ENCODE assay signal across 11 cellular contexts in the genomic region with DNA sequence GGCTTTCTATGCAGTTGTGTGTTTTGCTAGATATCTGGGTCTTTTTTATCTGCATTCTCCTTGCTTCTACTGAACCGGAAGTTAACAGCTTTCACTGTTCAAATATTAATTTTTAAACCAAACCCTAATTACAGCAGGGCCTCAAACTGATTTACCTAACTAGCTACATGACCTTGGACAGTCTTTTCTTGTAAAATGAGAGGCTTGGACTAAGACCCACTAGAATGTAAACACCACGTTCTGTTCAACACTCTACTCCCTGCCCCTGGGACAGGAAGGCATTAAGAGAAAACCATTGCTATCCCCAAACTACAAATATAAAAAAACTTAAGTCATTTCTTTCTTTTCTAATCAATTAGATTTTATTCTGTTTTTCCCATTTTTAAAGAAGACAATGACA. TPM values are rescaled to one million over a fixed set of nuclear protein-coding genes. Genes with fewer than 3 reads are reported as not detected.
DNase-seq lines count a peak whose midpoint lies in the region; ATAC-seq and TF ChIP-seq lines count a peak whose summit lies in the region.
"Had no signal": no experiment of that assay in that cellular context is flagged by ENCODE, and none has a peak within 500 bp of the region (broad histone marks: within the 10 kb centered on the region; RNA-seq: fewer than 3 reads in every experiment).

No MANE protein-coding gene starts in this region.

- no peak for DNase-seq in activated naive CD4-positive, alpha-beta T cell treated with anti-CD3 and anti-CD28 coated beads for 36 hours
- no peak for DNase-seq in activated naive CD4-positive, alpha-beta T cell treated with anti-CD3 and anti-CD28 coated beads, Interleukin-2, amount 50 U/mL, for 16 hours
- no peak for DNase-seq in PC-3
- no peak for DNase-seq in stomach
- DNase-seq in DMS53 (lab: John Stamatoyannopoulos, UW) = no peak
- DNase-seq in hypothalamus (lab: John Stamatoyannopoulos, UW) = no peak
- DNase-seq: brain microvascular endothelial cell had no signal

- H3K36me3 ChIP-seq in PC-3 (ENCODE audit: low read depth, low read length) (no peaks in the 10 kb centered on the region), gastroesophageal sphincter (no peaks in the 10 kb centered on the region), stomach (no peaks in the 10 kb centered on the region)
- H3K36me3 ChIP-seq: brain microvascular endothelial cell had no signal

- peak overlapping the region; percentile 86 for H3K4me2 ChIP-seq in PC-3 (ENCODE audit: low read length)

- peaks cover 21% of the 10 kb centered on the region for H3K36me3 Mint-ChIP-seq in activated naive CD4-positive, alpha-beta T cell treated with anti-CD3 and anti-CD28 coated beads for 36 hours (ENCODE audit: low read depth)

- H3K27me3 ChIP-seq in PC-3 (ENCODE audit: low read length) (no peaks in the 10 kb centered on the region), gastroesophageal sphincter (no peaks in the 10 kb centered on the region), stomach (no peaks in the 10 kb centered on the region)
- H3K27me3 ChIP-seq: brain microvascular endothelial cell, SJSA1 had no signal

- H4K20me1 ChIP-seq in PC-3 (ENCODE audit: low read length) = peaks cover 36% of the 10 kb centered on the region

- BruUV-seq in PC-3 (replicated peaks; lab: Mats Ljungman, UMichigan) = no TSS peak

- TF ChIP-seq EP300 in gastroesophageal sphincter (IDR thresholded peaks at IDR 0.05) (no peak), stomach (IDR thresholded peaks at IDR 0.05) (no peak)

- TF ChIP-seq POLR2A in gastroesophageal sphincter (IDR thresholded peaks at IDR 0.05) (no peak), stomach (IDR thresholded peaks at IDR 0.05) (no peak)

- intact Hi-C loops in activated naive CD4-positive, alpha-beta T cell treated with anti-CD3 and anti-CD28 coated beads for 36 hours (cut with micrococcal nuclease) = loop anchor here (1.0 to 10.0 kb wide), 3 partner anchors 11 to 927 kb away; no protein-coding TSS in a partner anchor
- intact Hi-C loops in PC-3 (cut with micrococcal nuclease) (loop anchor here (10.0 kb wide), 1 partner anchor 1433 kb away; a partner anchor contains a TSS), stomach (cut with DNase I; ENCODE audit: low total_unique reads) (no loop called here)

- H3K4me3 ChIP-seq in PC-3 (ENCODE audit: low read length) (peak overlapping the region; percentile 95; the same call in 1 of the 2 replicates), gastroesophageal sphincter (peak overlapping the region in 1 of 2 donors; percentile 94), stomach (peak overlapping the region in 3 of 4 donors; percentile 13 to 80 (median 75))
- H3K4me3 ChIP-seq: SJSA1 had no signal

- no peak overlapping the region for H3K27ac Mint-ChIP-seq in activated naive CD4-positive, alpha-beta T cell treated with anti-CD3 and anti-CD28 coated beads for 36 hours

- CTCF ChIA-PET in activated naive CD4-positive, alpha-beta T cell treated with anti-CD3 and anti-CD28 coated beads for 36 hours (lab: Charles Lee) = interaction anchor here (1.6 kb wide), 1 partner anchor 11 kb away, joined by 4 read pairs; no protein-coding TSS in a partner anchor
- CTCF ChIA-PET in PC-3 (lab: Charles Lee) = no interaction called here

- H3K9ac ChIP-seq in PC-3 (ENCODE audit: low read length) = no peak overlapping the region

- H3K9me3 Mint-ChIP-seq in activated naive CD4-positive, alpha-beta T cell treated with anti-CD3 and anti-CD28 coated beads for 36 hours = no peaks in the 10 kb centered on the region

- H3K9me3 ChIP-seq in PC-3 (ENCODE audit: low read length) = no peaks in the 10 kb centered on the region
- no peaks in the 10 kb centered on the region for H3K9me3 ChIP-seq in gastroesophageal sphincter
- no peaks in the 10 kb centered on the region for H3K9me3 ChIP-seq in stomach

- H3K27ac ChIP-seq in PC-3 (ENCODE audit: low read length) (no peak overlapping the region), gastroesophageal sphincter (peak overlapping the region; percentile 16 to 98 (median 66)), stomach (peak overlapping the region in 4 of 5 donors; percentile 31 to 98 (median 95))
- H3K27ac ChIP-seq: brain microvascular endothelial cell, C4-2B, SJSA1 had no signal

- peak overlapping the region; percentile 43 for H3K4me3 Mint-ChIP-seq in activated naive CD4-positive, alpha-beta T cell treated with anti-CD3 and anti-CD28 coated beads for 36 hours

- H3K4me1 ChIP-seq in PC-3 (ENCODE audit: insufficient read depth, low read length) = peaks cover 26% of the 10 kb centered on the region
- peaks cover 4 to 86% (median 26%) of the 10 kb centered on the region in 3 donors for H3K4me1 ChIP-seq in gastroesophageal sphincter
- H3K4me1 ChIP-seq in stomach = peaks cover 28 to 85% (median 58%) of the 10 kb centered on the region in 4 donors

- no peaks in the 10 kb centered on the region for H3K27me3 Mint-ChIP-seq in activated naive CD4-positive, alpha-beta T cell treated with anti-CD3 and anti-CD28 coated beads for 36 hours (ENCODE audit: low read depth)

- peaks cover 52% of the 10 kb centered on the region for H3K4me1 Mint-ChIP-seq in activated naive CD4-positive, alpha-beta T cell treated with anti-CD3 and anti-CD28 coated beads for 36 hours (ENCODE audit: low read depth)

- POLR2A ChIA-PET in PC-3 (lab: Charles Lee; ENCODE audit: unreplicated experiment) = no interaction called here

- WGBS in gastroesophageal sphincter (ENCODE audit: low coverage in 1 of 2), 2 donors = 2 to 6% methylated on average over 2 of the region's 2 CpGs
- 7 to 13% (median 11%) methylated on average over 2 of the region's 2 CpGs for WGBS in stomach, 5 donors

- TF ChIP-seq CTCF in PC-3 (conservative IDR thresholded peaks at IDR 0.05; ENCODE audit: low read depth, low read length) (no peak), gastroesophageal sphincter (IDR thresholded peaks at IDR 0.05) (no peak), stomach (IDR thresholded peaks at IDR 0.05) (no peak)

- H3K79me2 ChIP-seq in PC-3 (ENCODE audit: low read length) = peaks cover 97% of the 10 kb centered on the region

- H3K9me2 ChIP-seq in PC-3 (replicated peaks; ENCODE audit: low read length) = no peaks in the 10 kb centered on the region

- no peak for ATAC-seq in PC-3
- no peak for ATAC-seq in gastroesophageal sphincter
- no peak for ATAC-seq in HG03469 (IDR thresholded peaks at IDR 0.05; ENCODE audit: unreplicated experiment)

- H2AFZ ChIP-seq in PC-3 (ENCODE audit: low read length) = no peak overlapping the region

- no peaks in the 10 kb centered on the region for H3F3A ChIP-seq in PC-3 (ENCODE audit: low read length, unreplicated experiment)

RNA-seq across cellular contexts. Expression of a gene that starts 3.7 kb away (rescaled TPM):
- total RNA-seq in activated naive CD4-positive, alpha-beta T cell treated with anti-CD3 and anti-CD28 coated beads for 36 hours = 10 to 100 TPM; 37.1 to 39.7 TPM
- total RNA-seq in PC-3 (2014; rRNA removed) (29.1 and 38.5 TPM in 2 replicates), gastroesophageal sphincter (10 to 100 TPM; 36.8 to 54.8 (median 45.5) TPM), stomach (100 to 1,000 TPM in 1 of 5 donors, 10 to 100 TPM in 4; 15.9 to 114 (median 40.6) TPM)
- polyA plus RNA-seq in stomach = 1 to 10 TPM; 5.5 to 7.1 (median 6.0) TPM
